Comparison of ENCODE assay signal across 16 cellular contexts in the genomic region with DNA sequence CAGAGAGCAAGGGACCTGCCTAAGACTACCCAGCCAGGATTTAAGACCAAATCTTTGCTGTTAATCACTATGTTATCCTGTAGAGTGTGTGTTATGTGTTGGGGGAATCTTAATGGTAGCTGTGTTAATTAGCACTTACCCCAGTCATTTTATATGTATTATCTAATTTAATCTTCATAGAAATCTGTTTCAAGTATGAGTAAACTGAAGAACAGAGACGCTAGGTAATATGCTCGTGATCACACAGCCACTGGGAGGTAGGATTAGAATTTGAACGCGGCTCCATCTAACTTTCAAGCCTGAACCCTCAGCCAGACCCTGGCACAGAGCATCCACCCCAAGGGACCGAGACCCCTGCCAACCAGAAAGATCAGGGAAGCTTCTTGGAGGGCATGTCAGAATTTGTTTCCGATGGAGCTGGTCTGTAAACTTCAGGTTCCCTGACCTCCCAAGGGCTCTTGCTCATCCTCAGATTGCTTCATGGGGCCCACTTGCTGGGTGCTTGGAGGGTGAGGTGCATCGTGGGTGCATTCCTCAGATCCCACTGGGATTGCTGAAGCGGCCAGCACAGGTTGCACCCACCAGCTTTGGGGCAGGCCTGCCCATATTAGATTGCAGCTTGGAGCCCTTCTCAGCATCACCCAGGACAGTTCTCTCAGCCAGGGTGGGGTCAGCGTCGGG.
DNase-seq lines count a peak whose midpoint lies in the region; ATAC-seq, FAIRE-seq and TF ChIP-seq lines count a peak whose summit lies in the region.
"Had no signal": no experiment of that assay in that cellular context is flagged by ENCODE, and none has a peak within 500 bp of the region (broad histone marks: within the 10 kb centered on the region; RNA-seq: fewer than 3 reads in every experiment).

No MANE protein-coding gene starts in this region.

- intact Hi-C loops in HepG2 (cut with micrococcal nuclease; ENCODE audit: unreplicated experiment) (no loop called here), right lobe of liver (cut with DNase I) (no loop called here)

- no peak for DNase-seq in HepG2 (ENCODE audit: low spot score)
- DNase-seq in right lobe of liver: no peak
- DNase-seq in amniotic epithelial cell (ENCODE audit: low read depth): peak; percentile 56
- no peak for DNase-seq in neural progenitor cell (ENCODE audit: low spot score)
- DNase-seq in activated CD4-positive, alpha-beta T cell treated with anti-CD3 and anti-CD28 coated beads, Interleukin-2, amount 50 U/mL, for 1 hour: no peak
- DNase-seq in NCI-H1092 treated with DMSO at 0.1 percent for 48 hours (lab: John Stamatoyannopoulos, UW): no peak
- DNase-seq in mesothelial cell of epicardium (ENCODE audit: low spot score in 2 of 2, unreplicated experiment in 2 of 2): no peak
- DNase-seq: AML-193; CD8-positive, alpha-beta T cell; Kasumi-1; NCI-H1417; NCI-H1930; NCI-H2171 treated with DMSO at 0.1 percent for 48 hours; NCI-H774; SHP77 had no signal

- H3K9me3 ChIP-seq in HepG2 (ENCODE audit: low read length) (no peaks in the 10 kb centered on the region), right lobe of liver (no peaks in the 10 kb centered on the region), neural progenitor cell (ENCODE audit: low read depth) (no peaks in the 10 kb centered on the region)

- H3K79me2 ChIP-seq in HepG2 (ENCODE audit: insufficient read depth, low read length) (peaks cover 1% of the 10 kb centered on the region), neural progenitor cell (ENCODE audit: low read depth) (no peaks in the 10 kb centered on the region)

- WGBS in HepG2 (ENCODE audit: low lambda C conversion rate): 96% methylated on average over 8 of the region's 10 CpGs
- 88% methylated on average over 7 of the region's 10 CpGs for WGBS in right lobe of liver (ENCODE audit: insufficient coverage, low coverage, low lambda C conversion rate, missing lambda C conversion rate)

- ATAC-seq in HepG2 (no peak), right lobe of liver (no peak)
- ATAC-seq: CD8-positive, alpha-beta T cell; GM23338 had no signal

- H3K27me3 Mint-ChIP-seq in neural progenitor cell (ENCODE audit: insufficient read depth, low read depth) (peaks cover 7% of the 10 kb centered on the region), mesothelial cell of epicardium (ENCODE audit: low read depth) (no peaks in the 10 kb centered on the region)

- H3K4me1 ChIP-seq in HepG2 (ENCODE audit: insufficient read depth, low read length) (peaks cover 50% of the 10 kb centered on the region), right lobe of liver (peaks cover 0 to 5% (median 0%) of the 10 kb centered on the region in 4 donors), neural progenitor cell (peaks cover 31% of the 10 kb centered on the region)

- H3K27ac Mint-ChIP-seq in neural progenitor cell: peak overlapping the region; percentile 92
- no peak overlapping the region for H3K27ac Mint-ChIP-seq in mesothelial cell of epicardium
- H3K27ac Mint-ChIP-seq: CD8-positive, alpha-beta T cell; GM23338 had no signal

- TF ChIP-seq CTCF in HepG2 (CRISPR knock-in tag; IDR thresholded peaks at IDR 0.05) (no peak), right lobe of liver (IDR thresholded peaks at IDR 0.05) (no peak), neural progenitor cell (IDR thresholded peaks at IDR 0.05) (no peak), mesothelial cell of epicardium (IDR thresholded peaks at IDR 0.05; ENCODE audit: unreplicated experiment) (no peak)

- FAIRE-seq in HepG2 (lab: Jason Lieb, UNC): no peak

- in situ Hi-C loops in HepG2 (cut with HindIII; ENCODE audit: extremely low pct_ligation_motif_present, low pct_unique_long_range_greater_than_20kb): no loop called here

- H3K27ac ChIP-seq in HepG2 (ENCODE audit: extremely low read length, insufficient read depth, low read length): no peak overlapping the region
- H3K27ac ChIP-seq in right lobe of liver: no peak overlapping the region
- H3K27ac ChIP-seq in neural progenitor cell: no peak overlapping the region

- H2AFZ ChIP-seq in HepG2 (ENCODE audit: low read length) (no peak overlapping the region), neural progenitor cell (replicated peaks) (no peak overlapping the region)
- H2AFZ ChIP-seq: GM23338 had no signal

- H3K4me3 Mint-ChIP-seq in neural progenitor cell (no peak overlapping the region), mesothelial cell of epicardium (no peak overlapping the region)
- H3K4me3 Mint-ChIP-seq: CD8-positive, alpha-beta T cell; GM23338 had no signal

- H3K36me3 Mint-ChIP-seq in neural progenitor cell (peaks cover 8% of the 10 kb centered on the region), mesothelial cell of epicardium (peaks cover 15% of the 10 kb centered on the region)
- H3K36me3 Mint-ChIP-seq: CD8-positive, alpha-beta T cell had no signal

- H3K4me1 Mint-ChIP-seq in neural progenitor cell (peaks cover 73% of the 10 kb centered on the region), mesothelial cell of epicardium (peaks cover 46% of the 10 kb centered on the region)

- CTCF ChIA-PET in HepG2 (lab: Yijun Ruan, JAX; ENCODE audit: low intra/inter-chr PET ratio, low total read pairs): no interaction called here

- no peak for TF ChIP-seq RAD21 in HepG2 (CRISPR knock-in tag; IDR thresholded peaks at IDR 0.05)

- H3K9me3 Mint-ChIP-seq in neural progenitor cell (no peaks in the 10 kb centered on the region), mesothelial cell of epicardium (no peaks in the 10 kb centered on the region)
- H3K9me3 Mint-ChIP-seq: CD8-positive, alpha-beta T cell; GM23338 had no signal

- no peak for TF ChIP-seq POLR2A in HepG2 (IDR thresholded peaks at IDR 0.05; ENCODE audit: insufficient read depth in 1 of 2, low read depth in 2 of 2, low read length in 2 of 2)
- TF ChIP-seq POLR2A in right lobe of liver (IDR thresholded peaks at IDR 0.05): no peak

- no peak overlapping the region for H3K4me2 ChIP-seq in HepG2 (ENCODE audit: low read depth, low read length)
- no peak overlapping the region for H3K4me2 ChIP-seq in neural progenitor cell
- H3K4me2 ChIP-seq: GM23338 had no signal

- no peak for TF ChIP-seq EP300 in HepG2 (IDR thresholded peaks at IDR 0.05; ENCODE audit: low read depth in 2 of 2, low read length in 2 of 2)
- no peak for TF ChIP-seq EP300 in HepG2 (CRISPR knock-in tag; IDR thresholded peaks at IDR 0.05; ENCODE audit: borderline replicate concordance)

- BruUV-seq in HepG2 (replicated peaks; lab: Mats Ljungman, UMichigan): no TSS peak

- POLR2A ChIA-PET in HepG2 (lab: Yijun Ruan, JAX): no interaction called here

- H3K4me3 ChIP-seq in HepG2 (replicated peaks in 1 of 3; ENCODE audit: insufficient read depth in 1 of 3, low read depth in 2 of 3, low read length in 3 of 3) (no peak overlapping the region), right lobe of liver (no peak overlapping the region), neural progenitor cell (no peak overlapping the region)
- H3K4me3 ChIP-seq: GM23338 had no signal

- no peak overlapping the region for H3K9ac ChIP-seq in HepG2 (ENCODE audit: insufficient read depth, low read depth, low read length)
- H3K9ac ChIP-seq in neural progenitor cell: no peak overlapping the region

- H3K36me3 ChIP-seq in HepG2 (replicated peaks in 1 of 2; ENCODE audit: control insufficient read depth in 1 of 2, insufficient read depth in 2 of 2, low read length in 2 of 2): peaks cover 29 to 69% of the 10 kb centered on the region in 2 experiments
- no peaks in the 10 kb centered on the region for H3K36me3 ChIP-seq in right lobe of liver
- no peaks in the 10 kb centered on the region for H3K36me3 ChIP-seq in neural progenitor cell

- H4K20me1 ChIP-seq in HepG2 (ENCODE audit: insufficient read depth, low read length) (no peaks in the 10 kb centered on the region), neural progenitor cell (ENCODE audit: low read depth) (peaks cover 44% of the 10 kb centered on the region)

- no peaks in the 10 kb centered on the region for H3F3A ChIP-seq in neural progenitor cell (ENCODE audit: low read depth)

- no peaks in the 10 kb centered on the region for H3K27me3 ChIP-seq in HepG2 (ENCODE audit: control insufficient read depth in 1 of 2, insufficient read depth in 2 of 2, low read length in 2 of 2)
- no peaks in the 10 kb centered on the region for H3K27me3 ChIP-seq in right lobe of liver
- H3K27me3 ChIP-seq in neural progenitor cell: no peaks in the 10 kb centered on the region

TF ChIP-seq in HepG2, 621 proteins besides CTCF, POLR2A, EP300 and RAD21:
- TF ChIP-seq TGIF2 (CRISPR knock-in tag; IDR thresholded peaks at IDR 0.05): no peak
- TF ChIP-seq, protein P1, sequence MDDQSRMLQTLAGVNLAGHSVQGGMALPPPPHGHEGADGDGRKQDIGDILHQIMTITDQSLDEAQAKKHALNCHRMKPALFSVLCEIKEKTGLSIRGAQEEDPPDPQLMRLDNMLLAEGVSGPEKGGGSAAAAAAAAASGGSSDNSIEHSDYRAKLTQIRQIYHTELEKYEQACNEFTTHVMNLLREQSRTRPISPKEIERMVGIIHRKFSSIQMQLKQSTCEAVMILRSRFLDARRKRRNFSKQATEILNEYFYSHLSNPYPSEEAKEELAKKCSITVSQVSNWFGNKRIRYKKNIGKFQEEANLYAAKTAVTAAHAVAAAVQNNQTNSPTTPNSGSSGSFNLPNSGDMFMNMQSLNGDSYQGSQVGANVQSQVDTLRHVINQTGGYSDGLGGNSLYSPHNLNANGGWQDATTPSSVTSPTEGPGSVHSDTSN (CRISPR knock-in tag; IDR thresholded peaks at IDR 0.05; ENCODE audit: borderline replicate concordance): no peak
- no peak for TF ChIP-seq ZSCAN9 (CRISPR knock-in tag; IDR thresholded peaks at IDR 0.05; ENCODE audit: borderline replicate concordance)
- peak; percentile 45 for TF ChIP-seq ZNF768 (CRISPR knock-in tag; IDR thresholded peaks at IDR 0.05)
- TF ChIP-seq ZNF121 (CRISPR knock-in tag; IDR thresholded peaks at IDR 0.05): no peak
- TF ChIP-seq AGO2 (optimal IDR thresholded peaks at IDR 0.05; ENCODE audit: low read depth, low read length): peak; percentile 41
- TF ChIP-seq ZNF614 (CRISPR knock-in tag; IDR thresholded peaks at IDR 0.05; ENCODE audit: borderline replicate concordance): no peak
